In the genomic region with DNA sequence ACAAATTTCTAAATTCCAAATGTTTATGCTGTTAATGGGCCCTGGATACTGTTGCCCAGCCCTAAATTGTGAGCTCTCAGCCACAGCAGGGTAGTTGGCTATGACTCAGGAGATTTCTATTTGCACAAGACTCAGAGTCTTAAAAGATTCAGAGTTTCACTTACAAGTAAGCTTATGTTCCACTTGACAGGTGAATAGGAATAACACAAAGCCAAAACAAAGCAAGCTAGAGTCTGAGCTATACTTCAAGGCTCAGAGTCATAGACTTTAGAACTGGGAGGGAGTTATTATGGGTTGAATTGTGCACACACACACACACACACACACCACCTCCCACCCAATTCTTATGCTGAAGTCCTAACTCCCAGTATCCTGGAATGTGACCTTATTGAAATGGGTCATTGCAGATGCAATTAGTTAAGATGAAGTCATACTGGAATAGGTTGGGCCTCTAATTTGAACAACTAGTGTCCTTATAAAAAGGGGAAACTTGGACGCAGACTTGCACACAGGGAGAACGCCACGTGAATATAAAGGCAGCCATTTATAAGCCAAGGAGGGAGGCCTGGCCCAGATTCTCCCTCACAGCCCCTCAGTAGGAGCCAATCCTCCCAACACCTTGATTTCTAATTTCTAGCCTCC, we compare ENCODE assay signal across 10 cellular contexts. TPM values are rescaled to one million over a fixed set of nuclear protein-coding genes. Genes with fewer than 3 reads are reported as not detected.
DNase-seq lines count a peak whose midpoint lies in the region; ATAC-seq and TF ChIP-seq lines count a peak whose summit lies in the region.
"Had no signal": no experiment of that assay in that cellular context is flagged by ENCODE, and none has a peak within 500 bp of the region (broad histone marks: within the 10 kb centered on the region; RNA-seq: fewer than 3 reads in every experiment).

No MANE protein-coding gene starts in this region.

- no peak overlapping the region for H2BK15ac ChIP-seq in IMR-90 (ENCODE audit: low read depth, low read length)

- DNase-seq in AG20443 (ENCODE audit: low spot score) (peak; percentile 75), IMR-90 (peak; percentile 76), colonic mucosa (no peak), mucosa of descending colon (no peak), SKM-1 treated with dmso at 0.1 percent for 144 hours (lab: John Stamatoyannopoulos, UW; ENCODE audit: unreplicated experiment) (no peak), vagina (ENCODE audit: extremely low spot score in 2 of 2) (no peak)
- DNase-seq in stimulated activated CD8-positive, alpha-beta memory T cell treated with anti-CD3 and anti-CD28 coated beads, Interleukin-4, amount 100 ng/mL, for 48 hours: no peak
- DNase-seq: gastrocnemius medialis, NCI-H2227 treated with DMSO at 0.1 percent for 48 hours had no signal

- no peak overlapping the region for H3K4me2 ChIP-seq in IMR-90 (ENCODE audit: low read depth, low read length)

- no peaks in the 10 kb centered on the region; the same call in 1 of the 2 replicates for H3K27me3 ChIP-seq in IMR-90 (ENCODE audit: control insufficient read depth, insufficient read depth, low read length)
- H3K27me3 ChIP-seq in colonic mucosa: no peaks in the 10 kb centered on the region
- H3K27me3 ChIP-seq in vagina: no peaks in the 10 kb centered on the region
- H3K27me3 ChIP-seq: gastrocnemius medialis had no signal

- POLR2A ChIA-PET in IMR-90 (lab: Charles Lee; ENCODE audit: unreplicated experiment): no interaction called here

- H3K56ac ChIP-seq in IMR-90 (ENCODE audit: extremely low read depth, insufficient read depth, low read length): no peak overlapping the region

- H3K4me3 ChIP-seq in IMR-90 (ENCODE audit: insufficient read depth, low read depth, low read length): no peak overlapping the region
- H3K4me3 ChIP-seq in colonic mucosa: no peak overlapping the region
- H3K4me3 ChIP-seq in mucosa of descending colon: no peak overlapping the region
- no peak overlapping the region for H3K4me3 ChIP-seq in vagina
- H3K4me3 ChIP-seq: gastrocnemius medialis had no signal

- H3K18ac ChIP-seq in IMR-90 (ENCODE audit: low read depth, low read length): no peak overlapping the region

- TF ChIP-seq POLR2A in IMR-90 (IDR thresholded peaks at IDR 0.05; ENCODE audit: low read depth, low read length) (no peak), vagina (IDR thresholded peaks at IDR 0.05) (no peak)

- no TSS peak for BruUV-seq in IMR-90 (replicated peaks; lab: Mats Ljungman, UMichigan)

- in situ Hi-C loops in IMR-90 (cut with MboI; ENCODE audit: low sequenced_read_pairs): no loop called here

- H3K23ac ChIP-seq in IMR-90 (ENCODE audit: low read depth, low read length): no peak overlapping the region

- no peak overlapping the region for H4K5ac ChIP-seq in IMR-90 (ENCODE audit: low read depth, low read length)

- TF ChIP-seq RAD21 in IMR-90 (IDR thresholded peaks at IDR 0.05; ENCODE audit: low read length): no peak

- intact Hi-C loops in IMR-90 (cut with micrococcal nuclease) (no loop called here), colonic mucosa (cut with DNase I) (loop anchor here (5.0 kb wide), 1 partner anchor 75 kb away; no protein-coding TSS in a partner anchor), mucosa of descending colon (cut with DNase I, micrococcal nuclease) (loop anchor here in 1 of 2 donors (2.0 kb wide), 1 partner anchor 77 kb away; no protein-coding TSS in a partner anchor), vagina (cut with DNase I) (no loop called here)

- dilution Hi-C loops in IMR-90 (cut with HindIII; ENCODE audit: low sequenced_read_pairs, unreplicated experiment): no loop called here

- TF ChIP-seq CTCF in IMR-90 (conservative IDR thresholded peaks at IDR 0.05; ENCODE audit: low read depth, low read length) (no peak), colonic mucosa (IDR thresholded peaks at IDR 0.05) (no peak), mucosa of descending colon (IDR thresholded peaks at IDR 0.05) (no peak), vagina (IDR thresholded peaks at IDR 0.05) (no peak)

- no peak overlapping the region for H3K4ac ChIP-seq in IMR-90 (ENCODE audit: low read depth, low read length)

- ATAC-seq in IMR-90 (ENCODE audit: low read depth): peak; percentile 83
- ATAC-seq in mucosa of descending colon: peak; percentile 66
- ATAC-seq in HG03139 (IDR thresholded peaks at IDR 0.05; ENCODE audit: unreplicated experiment): no peak

- no peaks in the 10 kb centered on the region for H3K36me3 ChIP-seq in IMR-90 (ENCODE audit: control insufficient read depth, insufficient read depth, low read length)
- no peaks in the 10 kb centered on the region for H3K36me3 ChIP-seq in colonic mucosa
- no peaks in the 10 kb centered on the region for H3K36me3 ChIP-seq in mucosa of descending colon (ENCODE audit: low read depth)
- H3K36me3 ChIP-seq in vagina: no peaks in the 10 kb centered on the region
- H3K36me3 ChIP-seq: gastrocnemius medialis had no signal

- no peaks in the 10 kb centered on the region for H3K79me1 ChIP-seq in IMR-90 (ENCODE audit: low read depth in 1 of 2, low read length in 2 of 2)

- H2AK5ac ChIP-seq in IMR-90 (ENCODE audit: low read depth, low read length): no peak overlapping the region

- 0 out of 2 replicates have a peak, but pooled peaks cover 7% of the 10 kb centered on the region for H3K9me1 ChIP-seq in IMR-90 (ENCODE audit: insufficient read depth, low read length)

- peaks cover 5% of the 10 kb centered on the region; the same call in 1 of the 2 replicates for H3K4me1 ChIP-seq in IMR-90 (ENCODE audit: control insufficient read depth, insufficient read depth, low read length)
- no peaks in the 10 kb centered on the region for H3K4me1 ChIP-seq in colonic mucosa
- H3K4me1 ChIP-seq in mucosa of descending colon (ENCODE audit: low read depth): peaks cover 5% of the 10 kb centered on the region
- H3K4me1 ChIP-seq in vagina: peaks cover 5% of the 10 kb centered on the region
- H3K4me1 ChIP-seq: gastrocnemius medialis had no signal

- H4K91ac ChIP-seq in IMR-90 (ENCODE audit: insufficient read depth, low read depth, low read length): no peak overlapping the region

- H3K14ac ChIP-seq in IMR-90 (replicated peaks; ENCODE audit: low read depth, low read length): no peak overlapping the region

- WGBS in IMR-90 (ENCODE audit: extremely low coverage in 2 of 2, insufficient read length in 1 of 2), 2 experiments: 60% methylated on average over 2 of the region's 3 CpGs; no CpG with 5 or more reads in 1 of the 2 experiments

- H4K20me1 ChIP-seq in IMR-90 (ENCODE audit: insufficient read depth, low read length): no peaks in the 10 kb centered on the region

- H4K8ac ChIP-seq in IMR-90 (ENCODE audit: low read depth in 2 of 2, low read length in 2 of 2): no peak overlapping the region

- H3K9me3 ChIP-seq in IMR-90 (ENCODE audit: control insufficient read depth, insufficient read depth, low read length) (no peaks in the 10 kb centered on the region), colonic mucosa (no peaks in the 10 kb centered on the region), mucosa of descending colon (no peaks in the 10 kb centered on the region), vagina (no peaks in the 10 kb centered on the region)
- H3K9me3 ChIP-seq: gastrocnemius medialis had no signal

- H3K27ac ChIP-seq in IMR-90 (ENCODE audit: insufficient read depth, low read length): no peak overlapping the region
- H3K27ac ChIP-seq in colonic mucosa: peak overlapping the region; percentile 17
- H3K27ac ChIP-seq in vagina: no peak overlapping the region
- H3K27ac ChIP-seq: gastrocnemius medialis had no signal

- no peak overlapping the region for H2BK20ac ChIP-seq in IMR-90 (ENCODE audit: low read depth, low read length)

- no peak overlapping the region for H2AK9ac ChIP-seq in IMR-90 (replicated peaks; ENCODE audit: low read depth, low read length, poor library complexity)

- CTCF ChIA-PET in IMR-90 (lab: Yijun Ruan, JAX): interaction anchor here (0.6 to 1.0 kb wide), 2 partner anchors 29 to 78 kb away, joined by 3 read pairs; no protein-coding TSS in a partner anchor

- H2BK120ac ChIP-seq in IMR-90 (ENCODE audit: low read depth, low read length): no peak overlapping the region

- no peak overlapping the region for H3K9ac ChIP-seq in IMR-90 (ENCODE audit: low read depth, low read length)
- no peak overlapping the region for H3K9ac ChIP-seq in colonic mucosa (ENCODE audit: low read depth in 2 of 2, low read length in 2 of 2)

- H2AFZ ChIP-seq in IMR-90 (replicated peaks; ENCODE audit: low read length, poor library complexity): no peak overlapping the region

- no peak overlapping the region for H2BK5ac ChIP-seq in IMR-90 (ENCODE audit: low read depth, low read length, poor library complexity, severe bottlenecking)

TF ChIP-seq in IMR-90, 13 proteins besides CTCF, POLR2A, EP300 and RAD21:
- peak; percentile 24; the same call in 1 of the 2 replicates for TF ChIP-seq NFE2L2 (IDR thresholded peaks at IDR 0.05; ENCODE audit: low read depth, low read length)
- TF ChIP-seq SMC3 (IDR thresholded peaks at IDR 0.05; ENCODE audit: low read depth, low read length): no peak

RNA-seq across cellular contexts. Expression of a gene that starts 30.2 kb away (rescaled TPM):
- total RNA-seq in IMR-90 (2012; rRNA removed) (293 and 373 TPM in 2 replicates), colonic mucosa (100 to 1,000 TPM; 308 to 637 TPM), mucosa of descending colon (100 to 1,000 TPM; 398 to 884 (median 511) TPM), vagina (245 TPM)
- polyA plus RNA-seq in IMR-90 (2012; rRNA removed): 348 and 426 TPM in 2 replicates
- 183 and 353 TPM in 2 replicates for polyA plus RNA-seq in IMR-90 (2012; cell fraction: cytosol; rRNA removed)
- polyA plus RNA-seq in IMR-90 (2012; cell fraction: nucleus; rRNA removed; ENCODE audit: low replicate concordance): 78.5 and 401 TPM in 2 replicates

Comparison
In these comparisons a context has a peak if more than half of its experiments do, and no peak if none do; other contexts are left out.
1. DNase-seq: peak in AG20443 (single experiment) and IMR-90 (single experiment); none in colonic mucosa (single experiment), mucosa of descending colon (0 of 3), SKM-1 treated with dmso at 0.1 percent for 144 hours (single experiment), vagina (0 of 2) and stimulated activated CD8-positive, alpha-beta memory T cell treated with anti-CD3 and anti-CD28 coated beads, Interleukin-4, amount 100 ng/mL, for 48 hours (single experiment).